ENCODE assay signal across 8 cellular contexts in genomic region chr6:137095651-137096238, GRCh38. TPM values are rescaled to one million over a fixed set of nuclear protein-coding genes. Genes with fewer than 3 reads are reported as not detected.
DNase-seq lines count a peak whose midpoint lies in the region; ATAC-seq, FAIRE-seq and TF ChIP-seq lines count a peak whose summit lies in the region.

No MANE protein-coding gene starts in this region.

- peaks cover 10% of the 10 kb centered on the region for H3K4me1 Mint-ChIP-seq in activated naive CD8-positive, alpha-beta T cell treated with anti-CD3 and anti-CD28 coated beads for 36 hours
- peaks cover 8% of the 10 kb centered on the region for H3K4me1 Mint-ChIP-seq in endodermal cell

- H3K27me3 ChIP-seq in endodermal cell (ENCODE audit: control insufficient read depth, insufficient read depth, low read length, poor library complexity, severe bottlenecking) (no peaks in the 10 kb centered on the region), tibial nerve (no peaks in the 10 kb centered on the region)

- H3K9ac ChIP-seq in endodermal cell (ENCODE audit: extremely low read depth, low read length, poor library complexity, severe bottlenecking): no peak overlapping the region

- H3K27me3 Mint-ChIP-seq in activated naive CD8-positive, alpha-beta T cell treated with anti-CD3 and anti-CD28 coated beads for 36 hours: peaks cover 24% of the 10 kb centered on the region
- no peaks in the 10 kb centered on the region for H3K27me3 Mint-ChIP-seq in endodermal cell (ENCODE audit: insufficient read depth)

- TF ChIP-seq POLR2A in GM12892 (IDR thresholded peaks at IDR 0.05; ENCODE audit: low read depth, low read length): no peak
- TF ChIP-seq POLR2A in tibial nerve (IDR thresholded peaks at IDR 0.05): no peak

- no peak for TF ChIP-seq CTCF in endodermal cell (conservative IDR thresholded peaks at IDR 0.05)
- no peak for TF ChIP-seq CTCF in tibial nerve (IDR thresholded peaks at IDR 0.05)

- H3K9me3 ChIP-seq in endodermal cell (ENCODE audit: control insufficient read depth, low read length): peaks cover 3% of the 10 kb centered on the region
- no peaks in the 10 kb centered on the region for H3K9me3 ChIP-seq in tibial nerve

- peaks cover 4% of the 10 kb centered on the region for H3K4me1 ChIP-seq in endodermal cell (ENCODE audit: control insufficient read depth, insufficient read depth, low read length)
- peaks cover 0 to 9% (median 0%) of the 10 kb centered on the region in 4 donors for H3K4me1 ChIP-seq in tibial nerve

- no peak overlapping the region for H3K4me3 ChIP-seq in endodermal cell (ENCODE audit: low read length)
- no peak overlapping the region for H3K4me3 ChIP-seq in tibial nerve

- no peak overlapping the region for H3K4me3 Mint-ChIP-seq in activated naive CD8-positive, alpha-beta T cell treated with anti-CD3 and anti-CD28 coated beads for 36 hours
- H3K4me3 Mint-ChIP-seq in endodermal cell: no peak overlapping the region

- ATAC-seq in GM19452 (IDR thresholded peaks at IDR 0.05; ENCODE audit: unreplicated experiment): peak; percentile 69
- ATAC-seq in HG03159 (IDR thresholded peaks at IDR 0.05; ENCODE audit: unreplicated experiment): peak; percentile 61

- no peaks in the 10 kb centered on the region for H3K36me3 ChIP-seq in endodermal cell (ENCODE audit: control insufficient read depth, insufficient read depth, low read length)
- H3K36me3 ChIP-seq in tibial nerve: no peaks in the 10 kb centered on the region

- H3K27ac Mint-ChIP-seq in activated naive CD8-positive, alpha-beta T cell treated with anti-CD3 and anti-CD28 coated beads for 36 hours: no peak overlapping the region
- no peak overlapping the region for H3K27ac Mint-ChIP-seq in endodermal cell

- H3K9me3 Mint-ChIP-seq in activated naive CD8-positive, alpha-beta T cell treated with anti-CD3 and anti-CD28 coated beads for 36 hours: no peaks in the 10 kb centered on the region
- peaks cover 7% of the 10 kb centered on the region for H3K9me3 Mint-ChIP-seq in endodermal cell

- no peaks in the 10 kb centered on the region for H3K36me3 Mint-ChIP-seq in activated naive CD8-positive, alpha-beta T cell treated with anti-CD3 and anti-CD28 coated beads for 36 hours
- H3K36me3 Mint-ChIP-seq in endodermal cell (ENCODE audit: low read depth): no peaks in the 10 kb centered on the region

- DNase-seq in GM12892 (ENCODE audit: insufficient read length) (no peak), NCI-H146 treated with DMSO at 0.1 percent for 48 hours (lab: John Stamatoyannopoulos, UW; ENCODE audit: unreplicated experiment) (no peak), endodermal cell (no peak), tibial nerve (ENCODE audit: low spot score in 2 of 2) (no peak), RPMI8226 (no peak)
- peak; percentile 10 for DNase-seq in activated naive CD8-positive, alpha-beta T cell treated with anti-CD3 and anti-CD28 coated beads for 36 hours

- FAIRE-seq in GM12892 (lab: Jason Lieb, UNC): peak; percentile 96

- no peak for TF ChIP-seq EP300 in tibial nerve (IDR thresholded peaks at IDR 0.05)

- no peak overlapping the region for H3K27ac ChIP-seq in endodermal cell (ENCODE audit: low read depth, low read length)
- no peak overlapping the region for H3K27ac ChIP-seq in tibial nerve

RNA-seq across cellular contexts. Expression of gene IL20RA, which starts 51.0 kb away (rescaled TPM):
- not detected for polyA plus RNA-seq in GM12892 (2012; ENCODE audit: missing spikeins)
- not detected for total RNA-seq in activated naive CD8-positive, alpha-beta T cell treated with anti-CD3 and anti-CD28 coated beads for 36 hours
- total RNA-seq in endodermal cell: under 1 TPM; 0.13 to 0.57 TPM
- 0.57 TPM for polyA plus RNA-seq in endodermal cell (2013, experiment 1 of 2)
- 0.08 TPM for polyA plus RNA-seq in endodermal cell (2013, experiment 2 of 2)
- total RNA-seq in tibial nerve: 1 to 10 TPM in 3 of 4 donors, under 1 TPM in 1; 0.60 to 6.3 (median 2.8) TPM
